27 cellular contexts compared by ENCODE assay signal in the genomic region with DNA sequence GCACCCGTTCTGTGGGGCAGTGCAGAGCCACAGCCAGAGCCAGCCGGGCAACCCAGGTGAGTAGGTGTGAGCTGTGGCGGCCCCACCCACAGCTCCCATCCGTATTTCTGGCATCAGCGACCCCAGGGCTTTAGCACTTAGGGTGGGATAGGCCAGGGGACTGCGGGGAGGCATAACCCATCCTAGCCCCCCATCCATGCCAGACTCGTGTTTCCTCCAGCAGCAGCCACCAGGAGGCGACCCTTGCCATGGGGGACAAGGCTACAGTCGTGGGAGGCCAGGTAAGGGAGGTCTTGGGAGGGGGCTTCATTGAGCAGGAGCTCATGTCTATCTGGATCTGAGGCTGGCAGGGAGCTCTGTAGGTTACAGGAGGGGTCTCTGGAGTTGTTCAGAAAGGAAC. TPM values are rescaled to one million over a fixed set of nuclear protein-coding genes. Genes with fewer than 3 reads are reported as not detected.
DNase-seq lines count a peak whose midpoint lies in the region; ATAC-seq and TF ChIP-seq lines count a peak whose summit lies in the region.
"Had no signal": no experiment of that assay in that cellular context is flagged by ENCODE, and none has a peak within 500 bp of the region (broad histone marks: within the 10 kb centered on the region; RNA-seq: fewer than 3 reads in every experiment).

No MANE protein-coding gene starts in this region.

- no peaks in the 10 kb centered on the region for H3K9me3 ChIP-seq in endodermal cell (ENCODE audit: control insufficient read depth, low read length)
- H3K9me3 ChIP-seq: SJSA1 had no signal

- H3K36me3 Mint-ChIP-seq in activated T-cell treated with anti-CD3 and anti-CD28 coated beads, Interleukin-2, amount 50 U/mL, for 24 hours (ENCODE audit: low read depth) = no peaks in the 10 kb centered on the region
- no peaks in the 10 kb centered on the region for H3K36me3 Mint-ChIP-seq in activated T-cell treated with anti-CD3 and anti-CD28 coated beads, Interleukin-2, amount 50 U/mL, for 72 hours (ENCODE audit: insufficient read depth in 2 of 2)
- H3K36me3 Mint-ChIP-seq in endodermal cell (ENCODE audit: low read depth) (no peaks in the 10 kb centered on the region), MCF 10A (ENCODE audit: insufficient read depth, unreplicated experiment) (no peaks in the 10 kb centered on the region)

- no peak overlapping the region for H3K4me3 Mint-ChIP-seq in activated T-cell treated with anti-CD3 and anti-CD28 coated beads, Interleukin-2, amount 50 U/mL, for 24 hours
- no peak overlapping the region for H3K4me3 Mint-ChIP-seq in activated T-cell treated with anti-CD3 and anti-CD28 coated beads, Interleukin-2, amount 50 U/mL, for 72 hours
- H3K4me3 Mint-ChIP-seq in endodermal cell (no peak overlapping the region), MCF 10A (ENCODE audit: unreplicated experiment) (no peak overlapping the region)
- H3K4me3 Mint-ChIP-seq: activated T-cell treated with anti-CD3 and anti-CD28 coated beads, Interleukin-2, amount 50 U/mL, for 4 hours; memory B cell had no signal

- H3K27ac Mint-ChIP-seq in activated T-cell treated with anti-CD3 and anti-CD28 coated beads, Interleukin-2, amount 50 U/mL, for 24 hours = no peak overlapping the region
- no peak overlapping the region for H3K27ac Mint-ChIP-seq in activated T-cell treated with anti-CD3 and anti-CD28 coated beads, Interleukin-2, amount 50 U/mL, for 72 hours
- H3K27ac Mint-ChIP-seq in endodermal cell (no peak overlapping the region), MCF 10A (ENCODE audit: low read depth, unreplicated experiment) (no peak overlapping the region)
- H3K27ac Mint-ChIP-seq: memory B cell had no signal

- 70 to 81% methylated on average over 2 to 9 of the region's 9 CpGs for WGBS in endodermal cell (ENCODE audit: insufficient coverage in 1 of 2, insufficient read length in 1 of 2), 2 experiments

- BruUV-seq in MCF 10A (replicated peaks; lab: Mats Ljungman, UMichigan) = no TSS peak

- H3K4me1 ChIP-seq in endodermal cell (ENCODE audit: control insufficient read depth, insufficient read depth, low read length) = no peaks in the 10 kb centered on the region
- H3K4me1 ChIP-seq: SJSA1 had no signal

- intact Hi-C loops in sciatic nerve (cut with DNase I) = no loop called here
- intact Hi-C loops in MCF 10A (cut with micrococcal nuclease) = no loop called here

- H3K9me3 Mint-ChIP-seq in activated T-cell treated with anti-CD3 and anti-CD28 coated beads, Interleukin-2, amount 50 U/mL, for 24 hours = no peaks in the 10 kb centered on the region
- no peaks in the 10 kb centered on the region for H3K9me3 Mint-ChIP-seq in activated T-cell treated with anti-CD3 and anti-CD28 coated beads, Interleukin-2, amount 50 U/mL, for 72 hours
- no peaks in the 10 kb centered on the region for H3K9me3 Mint-ChIP-seq in endodermal cell
- no peaks in the 10 kb centered on the region for H3K9me3 Mint-ChIP-seq in MCF 10A (ENCODE audit: unreplicated experiment)
- H3K9me3 Mint-ChIP-seq: activated T-cell treated with anti-CD3 and anti-CD28 coated beads, Interleukin-2, amount 50 U/mL, for 4 hours; memory B cell had no signal

- peak; percentile 25 for DNase-seq in activated T-cell treated with anti-CD3 and anti-CD28 coated beads, Interleukin-2, amount 50 U/mL, for 24 hours
- DNase-seq in activated T-cell treated with anti-CD3 and anti-CD28 coated beads, Interleukin-2, amount 50 U/mL, for 72 hours = no peak
- DNase-seq in NCI-H69 (lab: John Stamatoyannopoulos, UW) = peak; percentile 15
- peak; percentile 73 for DNase-seq in endodermal cell
- DNase-seq in sciatic nerve (ENCODE audit: low spot score) = peak; percentile 18
- DNase-seq in MCF 10A (ENCODE audit: unreplicated experiment) = no peak
- no peak for DNase-seq in DMS53 treated with DMSO at 0.1 percent for 48 hours (lab: John Stamatoyannopoulos, UW; ENCODE audit: unreplicated experiment)
- DNase-seq: activated CD4-positive, alpha-beta T cell treated with anti-CD3 and anti-CD28 coated beads for 4 hours; activated naive CD4-positive, alpha-beta T cell treated with Interleukin-2 at 50 U/mL for 16 hours; activated T-cell treated with anti-CD3 and anti-CD28 coated beads, Interleukin-2, amount 50 U/mL, for 4 hours; glutamatergic neuron; left colon; NCI-H146; nucleus accumbens; T-helper 1 cell had no signal

- no peak overlapping the region for H3K27ac ChIP-seq in endodermal cell (ENCODE audit: low read depth, low read length)
- H3K27ac ChIP-seq: cardiac muscle cell, KMS-11, SJSA1 had no signal

- H3K4me1 Mint-ChIP-seq in activated T-cell treated with anti-CD3 and anti-CD28 coated beads, Interleukin-2, amount 50 U/mL, for 24 hours (ENCODE audit: low read depth) = peaks cover 7% of the 10 kb centered on the region
- H3K4me1 Mint-ChIP-seq in activated T-cell treated with anti-CD3 and anti-CD28 coated beads, Interleukin-2, amount 50 U/mL, for 72 hours (ENCODE audit: low read depth) = peaks cover 11% of the 10 kb centered on the region
- H3K4me1 Mint-ChIP-seq in endodermal cell (peaks cover 13% of the 10 kb centered on the region), MCF 10A (ENCODE audit: insufficient read depth, unreplicated experiment) (no peaks in the 10 kb centered on the region)

- POLR2A ChIA-PET in MCF 10A (lab: Yijun Ruan, JAX) = interaction anchor here (0.9 kb wide), 1 partner anchor 169 kb away, joined by 3 read pairs; no protein-coding TSS in a partner anchor

- CTCF ChIA-PET in MCF 10A (lab: Yijun Ruan, JAX) = interaction anchor here (0.6 to 1.9 kb wide), 5 partner anchors 10 to 183 kb away, joined by 3 to 6 read pairs (median 4); no protein-coding TSS in a partner anchor

- H3K9ac ChIP-seq in endodermal cell (ENCODE audit: extremely low read depth, low read length, poor library complexity, severe bottlenecking) = no peak overlapping the region
- H3K9ac ChIP-seq: KMS-11 had no signal

- H3K27me3 ChIP-seq in endodermal cell (ENCODE audit: control insufficient read depth, insufficient read depth, low read length, poor library complexity, severe bottlenecking) = peaks cover 13% of the 10 kb centered on the region

- H3K27me3 Mint-ChIP-seq in activated T-cell treated with anti-CD3 and anti-CD28 coated beads, Interleukin-2, amount 50 U/mL, for 24 hours = peaks cover 49% of the 10 kb centered on the region
- H3K27me3 Mint-ChIP-seq in activated T-cell treated with anti-CD3 and anti-CD28 coated beads, Interleukin-2, amount 50 U/mL, for 72 hours (ENCODE audit: low read depth) = peaks cover 42% of the 10 kb centered on the region
- H3K27me3 Mint-ChIP-seq in endodermal cell (ENCODE audit: insufficient read depth) (peaks cover 57% of the 10 kb centered on the region), MCF 10A (ENCODE audit: insufficient read depth, unreplicated experiment) (peaks cover 17% of the 10 kb centered on the region)

- H3K36me3 ChIP-seq in endodermal cell (ENCODE audit: control insufficient read depth, insufficient read depth, low read length) = no peaks in the 10 kb centered on the region
- H3K36me3 ChIP-seq: cardiac muscle cell, SJSA1 had no signal

- ATAC-seq in activated T-cell treated with anti-CD3 and anti-CD28 coated beads, Interleukin-2, amount 50 U/mL, for 72 hours (replicated peaks in 1 of 2) = no peak
- no peak for ATAC-seq in sciatic nerve
- ATAC-seq in HG03521 (IDR thresholded peaks at IDR 0.05; ENCODE audit: unreplicated experiment) = no peak
- ATAC-seq: activated T-cell treated with anti-CD3 and anti-CD28 coated beads, Interleukin-2, amount 50 U/mL, for 4 hours; left colon had no signal

- no peak overlapping the region for H3K4me3 ChIP-seq in endodermal cell (ENCODE audit: low read length)
- H3K4me3 ChIP-seq: cardiac muscle cell, SJSA1, smooth muscle cell had no signal

- TF ChIP-seq CTCF in endodermal cell (conservative IDR thresholded peaks at IDR 0.05) (no peak), MCF 10A (IDR thresholded peaks at IDR 0.05; ENCODE audit: unreplicated experiment) (no peak)

RNA-seq across cellular contexts. Expression of gene OTOG, which starts 0.9 kb away (rescaled TPM):
- total RNA-seq in activated T-cell treated with anti-CD3 and anti-CD28 coated beads, Interleukin-2, amount 50 U/mL, for 72 hours = not detected
- total RNA-seq in endodermal cell (under 1 TPM; 0.33 to 0.55 TPM), sciatic nerve (not detected), MCF 10A (2022) (not detected in 2 replicates)
- 0.39 TPM for polyA plus RNA-seq in endodermal cell (2013, experiment 1 of 2)
- 0.50 TPM for polyA plus RNA-seq in endodermal cell (2013, experiment 2 of 2)
- total RNA-seq: activated CD8-positive, alpha-beta memory T cell treated with anti-CD3 and anti-CD28 coated beads for 36 hours; activated T-cell treated with anti-CD3 and anti-CD28 coated beads, Interleukin-2, amount 50 U/mL, for 4 hours; dermis microvascular lymphatic vessel endothelial cell; HT-29; left colon; SJSA1; smooth muscle cell had no signal
- polyA plus RNA-seq: BJ, cardiac muscle cell, smooth muscle cell, urinary bladder had no signal

RNA-seq across cellular contexts. Expression of gene USH1C, which starts 3.7 kb away (rescaled TPM):
- not detected for total RNA-seq in activated T-cell treated with anti-CD3 and anti-CD28 coated beads, Interleukin-2, amount 50 U/mL, for 72 hours
- total RNA-seq in endodermal cell = 1 to 10 TPM; 1.5 to 2.8 TPM
- polyA plus RNA-seq in endodermal cell (2013, experiment 1 of 2) = 1.00 TPM
- 0.99 TPM for polyA plus RNA-seq in endodermal cell (2013, experiment 2 of 2)
- not detected for total RNA-seq in sciatic nerve
- total RNA-seq in MCF 10A (2022) = not detected in 2 replicates
- total RNA-seq: activated CD8-positive, alpha-beta memory T cell treated with anti-CD3 and anti-CD28 coated beads for 36 hours; activated T-cell treated with anti-CD3 and anti-CD28 coated beads, Interleukin-2, amount 50 U/mL, for 4 hours; dermis microvascular lymphatic vessel endothelial cell; myocyte; SJSA1; smooth muscle cell had no signal
- polyA plus RNA-seq: BJ, cardiac muscle cell, smooth muscle cell had no signal

Comparison
In these comparisons a context has a peak if more than half of its experiments do, and no peak if none do; other contexts are left out.
1. DNase-seq: peak in activated T-cell treated with anti-CD3 and anti-CD28 coated beads, Interleukin-2, amount 50 U/mL, for 24 hours (single experiment), NCI-H69 (single experiment), endodermal cell (single experiment) and sciatic nerve (single experiment); none in activated T-cell treated with anti-CD3 and anti-CD28 coated beads, Interleukin-2, amount 50 U/mL, for 72 hours (0 of 2), MCF 10A (single experiment) and DMS53 treated with DMSO at 0.1 percent for 48 hours (single experiment).